In genomic region chr14:67441672-67442071, GRCh38 we compare ENCODE assay signal across 31 cellular contexts.
"Had no signal": no experiment of that assay in that cellular context is flagged by ENCODE, and none has a peak within 500 bp of the region (broad histone marks: within the 10 kb centered on the region; RNA-seq: fewer than 3 reads in every experiment).

No MANE protein-coding gene starts in this region.

- H3K4me3 ChIP-seq: cardiac muscle cell had no signal

- H3K27ac ChIP-seq: WERI-Rb-1 had no signal

- ATAC-seq: activated CD8-positive, alpha-beta memory T cell treated with anti-CD3 and anti-CD28 coated beads, Interleukin-2, amount 10 ng/mL, durations not matched to agents 7 days and 5 days; Panc1; SK-N-SH treated with all-trans-retinoic acid at 6 μM for 48 hours; T-cell; T-helper 17 cell had no signal

- DNase-seq: activated CD4-positive, alpha-beta memory T cell treated with anti-CD3 and anti-CD28 coated beads, Interleukin-2, amount 10 ng/mL, durations not matched to agents 7 days and 5 days; activated CD4-positive, alpha-beta T cell treated with anti-CD3 and anti-CD28 coated beads for 1 hour; activated CD4-positive, alpha-beta T cell treated with anti-CD3 and anti-CD28 coated beads for 48 hours; activated CD4-positive, CD25-positive, alpha-beta regulatory T cell; activated CD8-positive, alpha-beta memory T cell treated with anti-CD3 and anti-CD28 coated beads for 24 hours; activated CD8-positive, alpha-beta memory T cell treated with anti-CD3 and anti-CD28 coated beads, Interleukin-2, amount 10 ng/mL, durations not matched to agents 7 days and 5 days; activated CD8-positive, alpha-beta memory T cell treated with anti-CD3 and anti-CD28 coated beads, Interleukin-2, amount 50 U/mL, for 48 hours; activated effector memory CD4-positive, alpha-beta T cell treated with Interleukin-2 at 50 U/mL for 16 hours; activated naive CD4-positive, alpha-beta T cell treated with anti-CD3 and anti-CD28 coated beads, Interleukin-2, amount 10 ng/mL, durations not matched to agents 7 days and 5 days; activated naive CD8-positive, alpha-beta T cell treated with anti-CD3 and anti-CD28 coated beads for 36 hours; activated T-cell treated with anti-CD3 and anti-CD28 coated beads, Interleukin-2, amount 50 U/mL, for 48 hours; amniotic stem cell; Karpas-422; KBM-7; NCI-H1048; NCI-H1105 treated with DMSO at 0.1 percent for 48 hours; NCI-H1436; NCI-H1694; NCI-H1930; NCI-H2081 treated with DMSO at 0.1 percent for 48 hours; NCI-H226; NCI-H446 treated with DMSO at 0.1 percent for 48 hours; NCI-H524; NCI-H69; SIG-M5; T-cell; T-helper 17 cell; WERI-Rb-1 had no signal

- H3K36me3 ChIP-seq: cardiac muscle cell, WERI-Rb-1 had no signal

- H3K27me3 ChIP-seq: cardiac muscle cell had no signal
